ENCODE assay signal across 1 cellular context in genomic region chr1:156145622-156146005, GRCh38.
TF ChIP-seq lines count a peak whose summit lies in the region.

No MANE protein-coding gene starts in this region.

TF ChIP-seq in GM12878, 131 proteins besides CTCF, POLR2A, EP300 and RAD21:
- TF ChIP-seq FOXM1 (IDR thresholded peaks at IDR 0.05; ENCODE audit: low read depth, low read length) (no peak), MAX (IDR thresholded peaks at IDR 0.05; ENCODE audit: low read depth, low read length) (no peak), PKNOX1 (IDR thresholded peaks at IDR 0.05) (no peak), REST (IDR thresholded peaks at IDR 0.05; ENCODE audit: low read depth, low read length) (no peak), SUZ12 (IDR thresholded peaks at IDR 0.05; ENCODE audit: unreplicated experiment) (no peak), NFYA (IDR thresholded peaks at IDR 0.05; ENCODE audit: borderline replicate concordance, low read depth, low read length) (no peak), RB1 (IDR thresholded peaks at IDR 0.05; ENCODE audit: borderline replicate concordance) (no peak), TARDBP (IDR thresholded peaks at IDR 0.05; ENCODE audit: borderline replicate concordance) (no peak), ZBTB11 (CRISPR knock-in tag; IDR thresholded peaks at IDR 0.05) (no peak), YBX1 (IDR thresholded peaks at IDR 0.05) (no peak), RELA (IDR thresholded peaks at IDR 0.05; ENCODE audit: borderline replicate concordance, partially characterized antibody) (no peak), TCF3 (IDR thresholded peaks at IDR 0.05; ENCODE audit: borderline replicate concordance, insufficient read depth, low read depth, low read length) (no peak), NR2C2 (IDR thresholded peaks at IDR 0.05; ENCODE audit: borderline replicate concordance, control insufficient read depth, insufficient read length, low read depth) (no peak), CHD2 (IDR thresholded peaks at IDR 0.05; ENCODE audit: borderline replicate concordance, low read depth, low read length) (no peak)
TF ChIP-seq in GM12878: peak in this region for 0.
